ENCODE assay signal across 1 cellular context in the genomic region with DNA sequence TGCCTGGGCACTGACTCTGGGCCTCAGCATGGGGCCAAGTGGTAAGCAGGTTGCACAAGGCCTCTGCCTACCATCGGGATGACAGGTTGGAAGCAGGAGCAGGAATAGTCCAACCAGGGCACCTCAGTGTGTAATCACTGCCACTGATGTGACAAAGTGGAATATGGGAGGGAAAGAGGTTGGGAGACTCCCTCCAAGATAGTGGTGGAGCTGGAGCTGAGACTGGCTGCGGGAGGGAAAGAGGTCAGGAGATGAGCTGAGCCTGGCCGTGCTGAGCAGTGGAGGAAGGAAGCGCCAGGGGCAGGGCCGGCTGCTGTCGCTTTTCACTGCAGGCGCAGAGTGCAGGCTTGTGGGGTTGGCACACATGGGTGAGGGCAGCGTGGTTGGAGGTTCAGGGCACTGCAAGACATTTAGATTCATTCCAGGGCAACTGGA.
TF ChIP-seq lines count a peak whose summit lies in the region.

No MANE protein-coding gene starts in this region.

TF ChIP-seq in GM23338, 12 proteins besides CTCF, POLR2A, EP300 and RAD21 (continued from another document):
- TF ChIP-seq, protein P1, sequence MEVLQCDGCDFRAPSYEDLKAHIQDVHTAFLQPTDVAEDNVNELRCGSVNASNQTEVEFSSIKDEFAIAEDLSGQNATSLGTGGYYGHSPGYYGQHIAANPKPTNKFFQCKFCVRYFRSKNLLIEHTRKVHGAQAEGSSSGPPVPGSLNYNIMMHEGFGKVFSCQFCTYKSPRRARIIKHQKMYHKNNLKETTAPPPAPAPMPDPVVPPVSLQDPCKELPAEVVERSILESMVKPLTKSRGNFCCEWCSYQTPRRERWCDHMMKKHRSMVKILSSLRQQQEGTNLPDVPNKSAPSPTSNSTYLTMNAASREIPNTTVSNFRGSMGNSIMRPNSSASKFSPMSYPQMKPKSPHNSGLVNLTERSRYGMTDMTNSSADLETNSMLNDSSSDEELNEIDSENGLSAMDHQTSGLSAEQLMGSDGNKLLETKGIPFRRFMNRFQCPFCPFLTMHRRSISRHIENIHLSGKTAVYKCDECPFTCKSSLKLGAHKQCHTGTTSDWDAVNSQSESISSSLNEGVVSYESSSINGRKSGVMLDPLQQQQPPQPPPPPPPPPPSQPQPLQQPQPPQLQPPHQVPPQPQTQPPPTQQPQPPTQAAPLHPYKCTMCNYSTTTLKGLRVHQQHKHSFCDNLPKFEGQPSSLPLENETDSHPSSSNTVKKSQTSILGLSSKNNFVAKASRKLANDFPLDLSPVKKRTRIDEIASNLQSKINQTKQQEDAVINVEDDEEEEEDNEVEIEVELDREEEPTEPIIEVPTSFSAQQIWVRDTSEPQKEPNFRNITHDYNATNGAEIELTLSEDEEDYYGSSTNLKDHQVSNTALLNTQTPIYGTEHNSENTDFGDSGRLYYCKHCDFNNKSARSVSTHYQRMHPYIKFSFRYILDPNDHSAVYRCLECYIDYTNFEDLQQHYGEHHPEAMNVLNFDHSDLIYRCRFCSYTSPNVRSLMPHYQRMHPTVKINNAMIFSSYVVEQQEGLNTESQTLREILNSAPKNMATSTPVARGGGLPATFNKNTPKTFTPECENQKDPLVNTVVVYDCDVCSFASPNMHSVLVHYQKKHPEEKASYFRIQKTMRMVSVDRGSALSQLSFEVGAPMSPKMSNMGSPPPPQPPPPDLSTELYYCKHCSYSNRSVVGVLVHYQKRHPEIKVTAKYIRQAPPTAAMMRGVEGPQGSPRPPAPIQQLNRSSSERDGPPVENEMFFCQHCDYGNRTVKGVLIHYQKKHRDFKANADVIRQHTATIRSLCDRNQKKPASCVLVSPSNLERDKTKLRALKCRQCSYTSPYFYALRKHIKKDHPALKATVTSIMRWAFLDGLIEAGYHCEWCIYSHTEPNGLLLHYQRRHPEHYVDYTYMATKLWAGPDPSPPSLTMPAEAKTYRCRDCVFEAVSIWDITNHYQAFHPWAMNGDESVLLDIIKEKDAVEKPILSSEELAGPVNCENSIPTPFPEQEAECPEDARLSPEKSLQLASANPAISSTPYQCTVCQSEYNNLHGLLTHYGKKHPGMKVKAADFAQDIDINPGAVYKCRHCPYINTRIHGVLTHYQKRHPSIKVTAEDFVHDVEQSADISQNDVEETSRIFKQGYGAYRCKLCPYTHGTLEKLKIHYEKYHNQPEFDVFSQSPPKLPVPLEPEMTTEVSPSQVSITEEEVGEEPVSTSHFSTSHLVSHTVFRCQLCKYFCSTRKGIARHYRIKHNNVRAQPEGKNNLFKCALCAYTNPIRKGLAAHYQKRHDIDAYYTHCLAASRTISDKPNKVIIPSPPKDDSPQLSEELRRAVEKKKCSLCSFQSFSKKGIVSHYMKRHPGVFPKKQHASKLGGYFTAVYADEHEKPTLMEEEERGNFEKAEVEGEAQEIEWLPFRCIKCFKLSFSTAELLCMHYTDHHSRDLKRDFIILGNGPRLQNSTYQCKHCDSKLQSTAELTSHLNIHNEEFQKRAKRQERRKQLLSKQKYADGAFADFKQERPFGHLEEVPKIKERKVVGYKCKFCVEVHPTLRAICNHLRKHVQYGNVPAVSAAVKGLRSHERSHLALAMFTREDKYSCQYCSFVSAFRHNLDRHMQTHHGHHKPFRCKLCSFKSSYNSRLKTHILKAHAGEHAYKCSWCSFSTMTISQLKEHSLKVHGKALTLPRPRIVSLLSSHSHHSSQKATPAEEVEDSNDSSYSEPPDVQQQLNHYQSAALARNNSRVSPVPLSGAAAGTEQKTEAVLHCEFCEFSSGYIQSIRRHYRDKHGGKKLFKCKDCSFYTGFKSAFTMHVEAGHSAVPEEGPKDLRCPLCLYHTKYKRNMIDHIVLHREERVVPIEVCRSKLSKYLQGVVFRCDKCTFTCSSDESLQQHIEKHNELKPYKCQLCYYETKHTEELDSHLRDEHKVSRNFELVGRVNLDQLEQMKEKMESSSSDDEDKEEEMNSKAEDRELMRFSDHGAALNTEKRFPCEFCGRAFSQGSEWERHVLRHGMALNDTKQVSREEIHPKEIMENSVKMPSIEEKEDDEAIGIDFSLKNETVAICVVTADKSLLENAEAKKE (CRISPR knock-in tag; IDR thresholded peaks at IDR 0.05) = no peak
- TF ChIP-seq EZH2phosphoT487 (IDR thresholded peaks at IDR 0.05; ENCODE audit: unreplicated experiment) (no peak), NANOG (IDR thresholded peaks at IDR 0.05; ENCODE audit: borderline replicate concordance) (no peak), POLR2AphosphoS5 (IDR thresholded peaks at IDR 0.05; ENCODE audit: low read depth) (no peak), CREB1 (CRISPR knock-in tag; IDR thresholded peaks at IDR 0.05; ENCODE audit: low read depth) (no peak)
- TF ChIP-seq, protein P2, sequence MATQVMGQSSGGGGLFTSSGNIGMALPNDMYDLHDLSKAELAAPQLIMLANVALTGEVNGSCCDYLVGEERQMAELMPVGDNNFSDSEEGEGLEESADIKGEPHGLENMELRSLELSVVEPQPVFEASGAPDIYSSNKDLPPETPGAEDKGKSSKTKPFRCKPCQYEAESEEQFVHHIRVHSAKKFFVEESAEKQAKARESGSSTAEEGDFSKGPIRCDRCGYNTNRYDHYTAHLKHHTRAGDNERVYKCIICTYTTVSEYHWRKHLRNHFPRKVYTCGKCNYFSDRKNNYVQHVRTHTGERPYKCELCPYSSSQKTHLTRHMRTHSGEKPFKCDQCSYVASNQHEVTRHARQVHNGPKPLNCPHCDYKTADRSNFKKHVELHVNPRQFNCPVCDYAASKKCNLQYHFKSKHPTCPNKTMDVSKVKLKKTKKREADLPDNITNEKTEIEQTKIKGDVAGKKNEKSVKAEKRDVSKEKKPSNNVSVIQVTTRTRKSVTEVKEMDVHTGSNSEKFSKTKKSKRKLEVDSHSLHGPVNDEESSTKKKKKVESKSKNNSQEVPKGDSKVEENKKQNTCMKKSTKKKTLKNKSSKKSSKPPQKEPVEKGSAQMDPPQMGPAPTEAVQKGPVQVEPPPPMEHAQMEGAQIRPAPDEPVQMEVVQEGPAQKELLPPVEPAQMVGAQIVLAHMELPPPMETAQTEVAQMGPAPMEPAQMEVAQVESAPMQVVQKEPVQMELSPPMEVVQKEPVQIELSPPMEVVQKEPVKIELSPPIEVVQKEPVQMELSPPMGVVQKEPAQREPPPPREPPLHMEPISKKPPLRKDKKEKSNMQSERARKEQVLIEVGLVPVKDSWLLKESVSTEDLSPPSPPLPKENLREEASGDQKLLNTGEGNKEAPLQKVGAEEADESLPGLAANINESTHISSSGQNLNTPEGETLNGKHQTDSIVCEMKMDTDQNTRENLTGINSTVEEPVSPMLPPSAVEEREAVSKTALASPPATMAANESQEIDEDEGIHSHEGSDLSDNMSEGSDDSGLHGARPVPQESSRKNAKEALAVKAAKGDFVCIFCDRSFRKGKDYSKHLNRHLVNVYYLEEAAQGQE (IDR thresholded peaks at IDR 0.05; ENCODE audit: unreplicated experiment) = no peak
- TF ChIP-seq, protein P3, sequence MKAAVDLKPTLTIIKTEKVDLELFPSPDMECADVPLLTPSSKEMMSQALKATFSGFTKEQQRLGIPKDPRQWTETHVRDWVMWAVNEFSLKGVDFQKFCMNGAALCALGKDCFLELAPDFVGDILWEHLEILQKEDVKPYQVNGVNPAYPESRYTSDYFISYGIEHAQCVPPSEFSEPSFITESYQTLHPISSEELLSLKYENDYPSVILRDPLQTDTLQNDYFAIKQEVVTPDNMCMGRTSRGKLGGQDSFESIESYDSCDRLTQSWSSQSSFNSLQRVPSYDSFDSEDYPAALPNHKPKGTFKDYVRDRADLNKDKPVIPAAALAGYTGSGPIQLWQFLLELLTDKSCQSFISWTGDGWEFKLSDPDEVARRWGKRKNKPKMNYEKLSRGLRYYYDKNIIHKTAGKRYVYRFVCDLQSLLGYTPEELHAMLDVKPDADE (IDR thresholded peaks at IDR 0.05) = no peak
TF ChIP-seq in GM23338: peak in this region for 0.
